ENCODE assay signal across 8 cellular contexts in genomic region chr5:112921031-112921832, GRCh38. TPM values are rescaled to one million over a fixed set of nuclear protein-coding genes. Genes with fewer than 3 reads are reported as not detected.
DNase-seq lines count a peak whose midpoint lies in the region; ATAC-seq and TF ChIP-seq lines count a peak whose summit lies in the region.

No MANE protein-coding gene starts in this region.

- no peaks in the 10 kb centered on the region for H3K9me3 Mint-ChIP-seq in CD4-positive, alpha-beta T cell

- CTCF ChIA-PET in CD4-positive, alpha-beta T cell (lab: Charles Lee) = interaction anchor here (0.6 to 2.9 kb wide), 8 partner anchors 10 to 755 kb away, joined by 3 to 13 read pairs (median 4); no protein-coding TSS in a partner anchor

- H3K4me3 Mint-ChIP-seq in CD4-positive, alpha-beta T cell = peak overlapping the region; percentile 90

- TF ChIP-seq CTCF in CD4-positive, alpha-beta T cell (IDR thresholded peaks at IDR 0.05) = peak; percentile 4
- TF ChIP-seq CTCF in esophagus muscularis mucosa (IDR thresholded peaks at IDR 0.05) = peak in 1 of 3 experiments; percentile 7

- no peak for TF ChIP-seq EP300 in esophagus muscularis mucosa (IDR thresholded peaks at IDR 0.05)

- no peaks in the 10 kb centered on the region for H3K27me3 Mint-ChIP-seq in CD4-positive, alpha-beta T cell

- intact Hi-C loops in CD4-positive, alpha-beta T cell (cut with DNase I, micrococcal nuclease) = loop anchor here (5.0 kb wide), 4 partner anchors 44 to 596 kb away; partner anchors contain the start of gene SRP19 (in 1 of the 2)
- intact Hi-C loops in esophagus muscularis mucosa (cut with DNase I) = loop anchor here (5.0 kb wide), 1 partner anchor 59 kb away; the partner anchor contains the start of gene SRP19

- peak overlapping the region; percentile 87 for H3K27ac ChIP-seq in CD4-positive, alpha-beta T cell (ENCODE audit: low read depth, low read length)
- H3K27ac ChIP-seq in esophagus muscularis mucosa (replicated peaks in 1 of 4) (peak overlapping the region; percentile 97 to 99 (median 98)), muscle layer of colon (ENCODE audit: low read depth, low read length) (peak overlapping the region; percentile 99)

- peaks cover 39% of the 10 kb centered on the region for H3K36me3 ChIP-seq in NT2/D1 (ENCODE audit: insufficient read depth, insufficient read length, low read length)
- peaks cover 4 to 30% (median 22%) of the 10 kb centered on the region in 4 donors for H3K36me3 ChIP-seq in esophagus muscularis mucosa
- peaks cover 28% of the 10 kb centered on the region for H3K36me3 ChIP-seq in muscle layer of colon (ENCODE audit: insufficient read depth, low read length)

- H3K9ac ChIP-seq in NT2/D1 (ENCODE audit: insufficient read length, low read depth) = peak overlapping the region; percentile 94
- peak overlapping the region; percentile 80 for H3K9ac ChIP-seq in muscle layer of colon (ENCODE audit: low read length)

- peak overlapping the region; percentile 87 for H3K27ac Mint-ChIP-seq in CD4-positive, alpha-beta T cell

- peak overlapping the region; percentile 75 for H3K4me3 ChIP-seq in NT2/D1 (ENCODE audit: insufficient read length, low read depth)
- peak overlapping the region; percentile 76 to 98 (median 97) for H3K4me3 ChIP-seq in esophagus muscularis mucosa
- peak overlapping the region; percentile 89 to 93 for H3K4me3 ChIP-seq in muscle layer of colon (ENCODE audit: low read depth in 1 of 2, low read length in 2 of 2)

- H3K4me1 ChIP-seq in NT2/D1 (ENCODE audit: insufficient read depth, insufficient read length) (no peaks in the 10 kb centered on the region), esophagus muscularis mucosa (peaks cover 50 to 62% (median 58%) of the 10 kb centered on the region in 4 donors), muscle layer of colon (ENCODE audit: insufficient read depth, low read length) (peaks cover 40% of the 10 kb centered on the region)

- H3K4me1 Mint-ChIP-seq in CD4-positive, alpha-beta T cell (ENCODE audit: low read depth) = peaks cover 67% of the 10 kb centered on the region

- TF ChIP-seq POLR2A in esophagus muscularis mucosa (IDR thresholded peaks at IDR 0.05; ENCODE audit: low read depth) = no peak

- POLR2A ChIA-PET in CD4-positive, alpha-beta T cell (lab: Charles Lee) = interaction anchor here (0.6 to 5.4 kb wide), 16 partner anchors 9 to 592 kb away, joined by 3 to 74 read pairs (median 4); partner anchors contain the start of genes DCP2, SRP19 and YTHDC2

- no peaks in the 10 kb centered on the region for H3K27me3 ChIP-seq in CD4-positive, alpha-beta T cell (ENCODE audit: control insufficient read depth, insufficient read depth, low read length)
- H3K27me3 ChIP-seq in NT2/D1 (ENCODE audit: insufficient read depth, insufficient read length) = peaks cover 7% of the 10 kb centered on the region
- no peaks in the 10 kb centered on the region for H3K27me3 ChIP-seq in esophagus muscularis mucosa
- H3K27me3 ChIP-seq in muscle layer of colon (ENCODE audit: control insufficient read depth in 1 of 2, insufficient read depth in 2 of 2, low read length in 2 of 2) = no peaks in the 10 kb centered on the region

- under 1% methylated on average over 42 of the region's 68 CpGs for WGBS in esophagus muscularis mucosa

- peak; percentile 30 for ATAC-seq in CD4-positive, alpha-beta T cell (ENCODE audit: poor library complexity)
- peak; percentile 43 for ATAC-seq in GM19397 (IDR thresholded peaks at IDR 0.05; ENCODE audit: unreplicated experiment)
- ATAC-seq in HG03469 (IDR thresholded peaks at IDR 0.05; ENCODE audit: unreplicated experiment) = peak; percentile 17

- peaks cover 40% of the 10 kb centered on the region for H3K36me3 Mint-ChIP-seq in CD4-positive, alpha-beta T cell (ENCODE audit: low read depth)

- H3K9me3 ChIP-seq in CD4-positive, alpha-beta T cell (ENCODE audit: control insufficient read depth, low read length) = no peaks in the 10 kb centered on the region
- H3K9me3 ChIP-seq in NT2/D1 (ENCODE audit: insufficient read depth, low read length) (no peaks in the 10 kb centered on the region), esophagus muscularis mucosa (no peaks in the 10 kb centered on the region), muscle layer of colon (ENCODE audit: low read length) (no peaks in the 10 kb centered on the region)

- DNase-seq in CD4-positive, alpha-beta T cell = peak; percentile 18 to 54 (median 37)
- DNase-seq in NT2/D1 (ENCODE audit: low read depth, low spot score) (peak; percentile 20), activated T-helper 1 cell treated with Interleukin-2 at 50 U/mL for 16 hours (ENCODE audit: low read depth) (peak; percentile 43), esophagus muscularis mucosa (ENCODE audit: extremely low spot score) (no peak)
- DNase-seq in stimulated activated naive CD4-positive, alpha-beta T cell treated with Interleukin-2 at 50 U/mL for 16 hours (lab: John Stamatoyannopoulos, UW) = peak; percentile 51

RNA-seq across cellular contexts. Expression of gene REEP5, which starts 0.8 kb away (rescaled TPM):
- total RNA-seq in CD4-positive, alpha-beta T cell = 10 to 100 TPM; 25.3 to 26.6 TPM
- total RNA-seq in esophagus muscularis mucosa = 10 to 100 TPM; 53.0 to 73.6 (median 62.2) TPM

RNA-seq across cellular contexts. Expression of gene DCP2, which starts 55.4 kb away (rescaled TPM):
- total RNA-seq in CD4-positive, alpha-beta T cell = 10 to 100 TPM; 86.3 to 87.1 TPM
- total RNA-seq in esophagus muscularis mucosa = 10 to 100 TPM; 15.7 to 26.7 (median 17.7) TPM
